Comparison of ENCODE assay signal across 1 cellular context in the genomic region with DNA sequence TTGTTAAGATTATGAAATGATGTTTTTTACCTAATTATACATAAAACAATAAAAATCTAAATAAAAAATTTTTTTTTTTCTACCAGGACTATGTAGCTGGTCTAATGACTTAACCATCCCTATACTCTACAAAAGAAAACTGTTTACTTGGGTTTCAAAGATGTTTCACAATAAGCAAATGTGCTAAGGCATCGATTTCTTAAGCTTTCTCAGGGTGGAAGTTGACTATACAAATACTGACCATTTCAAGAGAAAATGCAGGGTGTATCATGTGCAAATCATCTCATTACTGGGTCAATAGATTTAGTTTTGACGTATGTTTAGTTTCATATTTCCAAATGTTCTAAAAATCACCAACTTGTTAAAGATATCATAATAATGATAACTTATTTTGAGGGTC.
TF ChIP-seq lines count a peak whose summit lies in the region.

No MANE protein-coding gene starts in this region.

TF ChIP-seq in endothelial cell of umbilical vein, 7 proteins besides CTCF, POLR2A, EP300 and RAD21:
- TF ChIP-seq JUN (IDR thresholded peaks at IDR 0.05; ENCODE audit: borderline replicate concordance, insufficient read depth, insufficient read length, low read depth) (no peak), POLR2AphosphoS5 (IDR thresholded peaks at IDR 0.05; ENCODE audit: insufficient read depth, low read depth, low read length) (no peak), MYC (IDR thresholded peaks at IDR 0.05; ENCODE audit: low read depth, low read length) (no peak), FOS (IDR thresholded peaks at IDR 0.05; ENCODE audit: borderline replicate concordance, insufficient read depth, low read length) (no peak), EZH2 (IDR thresholded peaks at IDR 0.05; ENCODE audit: borderline replicate concordance, low read depth, low read length, severe bottlenecking) (no peak), GATA2 (IDR thresholded peaks at IDR 0.05; ENCODE audit: insufficient read depth, insufficient read length, low read depth, low read length) (no peak)
- TF ChIP-seq, protein P1, sequence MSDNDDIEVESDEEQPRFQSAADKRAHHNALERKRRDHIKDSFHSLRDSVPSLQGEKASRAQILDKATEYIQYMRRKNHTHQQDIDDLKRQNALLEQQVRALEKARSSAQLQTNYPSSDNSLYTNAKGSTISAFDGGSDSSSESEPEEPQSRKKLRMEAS (IDR thresholded peaks at IDR 0.05; ENCODE audit: insufficient read depth, insufficient read length): no peak
TF ChIP-seq in endothelial cell of umbilical vein: peak in this region for 0.
